19 cellular contexts compared by ENCODE assay signal in genomic region chr18:79718878-79719477, GRCh38.
"Had no signal": no experiment of that assay in that cellular context is flagged by ENCODE, and none has a peak within 500 bp of the region (broad histone marks: within the 10 kb centered on the region; RNA-seq: fewer than 3 reads in every experiment).

No MANE protein-coding gene starts in this region.

- H3K4me1 Mint-ChIP-seq: activated naive CD8-positive, alpha-beta T cell treated with anti-CD3 and anti-CD28 coated beads for 36 hours had no signal

- H3K27me3 ChIP-seq: colonic mucosa, ovary, suprapubic skin, transverse colon, vagina had no signal

- H3K9me3 ChIP-seq: colonic mucosa, ovary, psoas muscle, suprapubic skin, transverse colon, vagina had no signal

- ATAC-seq: activated CD4-positive, CD25-positive, alpha-beta regulatory T cell treated with anti-CD3 and anti-CD28 coated beads, Interleukin-2, amount 50 U/mL, for 24 hours; left colon; psoas muscle; right cardiac atrium; stimulated activated naive CD8-positive, alpha-beta T cell treated with anti-CD3 and anti-CD28 coated beads, Interleukin-15, amount 100 ng/mL, for 72 hours had no signal

- H3K4me1 ChIP-seq: colonic mucosa, suprapubic skin, transverse colon, vagina had no signal

- H3K4me3 ChIP-seq: colonic mucosa, lung, ovary, psoas muscle, suprapubic skin, transverse colon, vagina had no signal

- H3K36me3 ChIP-seq: ovary had no signal

- H3K4me3 Mint-ChIP-seq: activated naive CD8-positive, alpha-beta T cell treated with anti-CD3 and anti-CD28 coated beads for 36 hours; stimulated activated naive CD8-positive, alpha-beta T cell treated with anti-CD3 and anti-CD28 coated beads, Interleukin-15, amount 100 ng/mL, for 72 hours had no signal

- H3K27ac ChIP-seq: colonic mucosa, ovary, psoas muscle, suprapubic skin, transverse colon, vagina had no signal

- H3K27me3 Mint-ChIP-seq: activated naive CD8-positive, alpha-beta T cell treated with anti-CD3 and anti-CD28 coated beads for 36 hours; stimulated activated naive CD8-positive, alpha-beta T cell treated with anti-CD3 and anti-CD28 coated beads, Interleukin-15, amount 100 ng/mL, for 72 hours had no signal

- DNase-seq: activated CD8-positive, alpha-beta memory T cell treated with anti-CD3 and anti-CD28 coated beads, Interleukin-2, amount 50 U/mL, for 4 hours; activated gamma-delta T cell treated with Interleukin-2 at 50 U/mL for 16 hours; activated naive CD8-positive, alpha-beta T cell treated with anti-CD3 and anti-CD28 coated beads for 36 hours; activated T-cell treated with anti-CD3 and anti-CD28 coated beads, Interleukin-2, amount 50 U/mL, for 48 hours; amniotic stem cell; colonic mucosa; foreskin melanocyte; hypothalamus; islet precursor cell; left colon; ovary; psoas muscle; right cardiac atrium; stimulated activated naive CD8-positive, alpha-beta T cell treated with anti-CD3 and anti-CD28 coated beads, Interleukin-15, amount 100 ng/mL, for 72 hours; transverse colon had no signal
